13 cellular contexts compared by ENCODE assay signal in genomic region chr16:66873685-66874055, GRCh38. TPM values are rescaled to one million over a fixed set of nuclear protein-coding genes. Genes with fewer than 3 reads are reported as not detected.
DNase-seq lines count a peak whose midpoint lies in the region; ATAC-seq, FAIRE-seq and TF ChIP-seq lines count a peak whose summit lies in the region.
"Had no signal": no experiment of that assay in that cellular context is flagged by ENCODE, and none has a peak within 500 bp of the region (broad histone marks: within the 10 kb centered on the region; RNA-seq: fewer than 3 reads in every experiment).

No MANE protein-coding gene starts in this region.

- no peak overlapping the region for H2AFZ ChIP-seq in GM23338
- no peak overlapping the region for H2AFZ ChIP-seq in smooth muscle cell (ENCODE audit: low read depth)

- no peak overlapping the region for H3K27ac ChIP-seq in GM23338 (ENCODE audit: low read depth)
- peak overlapping the region; percentile 65 for H3K27ac ChIP-seq in smooth muscle cell (ENCODE audit: low read depth)

- no peaks in the 10 kb centered on the region for H3K9me3 Mint-ChIP-seq in GM23338
- no peaks in the 10 kb centered on the region for H3K9me3 Mint-ChIP-seq in central memory CD8-positive, alpha-beta T cell

- H3K4me3 ChIP-seq in GM23338 (no peak overlapping the region), smooth muscle cell (no peak overlapping the region)

- peaks cover 10% of the 10 kb centered on the region; the same call in 1 of the 2 replicates for H3F3A ChIP-seq in GM23338 (replicated peaks; ENCODE audit: low read depth)
- H3F3A ChIP-seq in smooth muscle cell (ENCODE audit: low read depth) = peaks cover 25% of the 10 kb centered on the region

- H3K9ac ChIP-seq in smooth muscle cell (ENCODE audit: low read depth) = no peak overlapping the region

- TF ChIP-seq CTCF in GM23338 (conservative IDR thresholded peaks at IDR 0.05; ENCODE audit: low read depth in 2 of 2) = no peak
- TF ChIP-seq CTCF in smooth muscle cell (IDR thresholded peaks at IDR 0.05; ENCODE audit: borderline replicate concordance, insufficient read depth, poor library complexity, severe bottlenecking) = no peak

- no peak for FAIRE-seq in GM12892 (lab: Jason Lieb, UNC)
- FAIRE-seq: pancreas had no signal

- H3K4me1 ChIP-seq in GM23338 (ENCODE audit: insufficient read depth) = no peaks in the 10 kb centered on the region
- H3K4me1 ChIP-seq in smooth muscle cell (ENCODE audit: low read depth) = no peaks in the 10 kb centered on the region

- no peak overlapping the region for H3K4me2 ChIP-seq in GM23338
- H3K4me2 ChIP-seq in smooth muscle cell = no peak overlapping the region

- TF ChIP-seq POLR2A in GM12892 (IDR thresholded peaks at IDR 0.05; ENCODE audit: low read depth, low read length) = no peak

- DNase-seq in GM23338 (ENCODE audit: low spot score) (peak; percentile 15), NCI-H226 (peak; percentile 29), smooth muscle cell (lab: John Stamatoyannopoulos, UW; ENCODE audit: unreplicated experiment) (no peak), GM12892 (ENCODE audit: insufficient read length) (no peak), DMS53 treated with DMSO at 0.1 percent for 48 hours (lab: John Stamatoyannopoulos, UW; ENCODE audit: unreplicated experiment) (no peak), DMS153 (lab: John Stamatoyannopoulos, UW) (no peak)
- no peak for DNase-seq in central memory CD8-positive, alpha-beta T cell (ENCODE audit: low spot score in 2 of 2)

- H3K27me3 ChIP-seq in GM23338 (ENCODE audit: insufficient read depth) = no peaks in the 10 kb centered on the region
- H3K27me3 ChIP-seq in smooth muscle cell (ENCODE audit: low read depth) = no peaks in the 10 kb centered on the region
- H3K27me3 ChIP-seq: MG63, pancreas had no signal

- H3K4me1 Mint-ChIP-seq in GM23338 = peaks cover 11% of the 10 kb centered on the region
- peaks cover 28% of the 10 kb centered on the region for H3K4me1 Mint-ChIP-seq in central memory CD8-positive, alpha-beta T cell

- H4K20me1 ChIP-seq in GM23338 (replicated peaks; ENCODE audit: insufficient read depth) = no peaks in the 10 kb centered on the region
- H4K20me1 ChIP-seq in smooth muscle cell (ENCODE audit: low read depth) = no peaks in the 10 kb centered on the region

- H3K9me3 ChIP-seq in smooth muscle cell (replicated peaks; ENCODE audit: low read depth) = no peaks in the 10 kb centered on the region
- H3K9me3 ChIP-seq: MG63, pancreas had no signal

- no peaks in the 10 kb centered on the region for H3K36me3 ChIP-seq in GM23338 (ENCODE audit: insufficient read depth)
- no peaks in the 10 kb centered on the region for H3K36me3 ChIP-seq in smooth muscle cell (ENCODE audit: low read depth)
- H3K36me3 ChIP-seq: MG63, pancreas had no signal

- H3K4me3 Mint-ChIP-seq in GM23338 = no peak overlapping the region
- peak overlapping the region; percentile 68 for H3K4me3 Mint-ChIP-seq in central memory CD8-positive, alpha-beta T cell

- peaks cover 10% of the 10 kb centered on the region for H3K27me3 Mint-ChIP-seq in GM23338 (ENCODE audit: insufficient read depth, low read depth, poor library complexity)
- H3K27me3 Mint-ChIP-seq in central memory CD8-positive, alpha-beta T cell = no peaks in the 10 kb centered on the region
- H3K27me3 Mint-ChIP-seq: activated naive CD8-positive, alpha-beta T cell had no signal

- H3K79me2 ChIP-seq in GM23338 (replicated peaks; ENCODE audit: insufficient read depth) (no peaks in the 10 kb centered on the region), smooth muscle cell (ENCODE audit: low read depth) (no peaks in the 10 kb centered on the region)

- H3K9me2 ChIP-seq in GM23338 (ENCODE audit: insufficient read depth) = no peaks in the 10 kb centered on the region

- no peak overlapping the region for H3K27ac Mint-ChIP-seq in GM23338
- peak overlapping the region; percentile 70 for H3K27ac Mint-ChIP-seq in central memory CD8-positive, alpha-beta T cell (ENCODE audit: low read depth)

- no peaks in the 10 kb centered on the region for H3K36me3 Mint-ChIP-seq in GM23338 (ENCODE audit: low read depth)
- peaks cover 7% of the 10 kb centered on the region for H3K36me3 Mint-ChIP-seq in central memory CD8-positive, alpha-beta T cell (ENCODE audit: insufficient read depth)
- H3K36me3 Mint-ChIP-seq: activated naive CD8-positive, alpha-beta T cell had no signal

- ATAC-seq in GM23338 = no peak
- ATAC-seq in central memory CD8-positive, alpha-beta T cell (replicated peaks; ENCODE audit: extremely low read depth, poor library complexity, severe bottlenecking) = no peak
- ATAC-seq in HG02571 (IDR thresholded peaks at IDR 0.05; ENCODE audit: unreplicated experiment) = no peak

TF ChIP-seq in GM23338, 12 proteins besides CTCF, POLR2A, EP300 and RAD21 (continues in another document):
- TF ChIP-seq EZH2 (IDR thresholded peaks at IDR 0.05; ENCODE audit: low read depth, unreplicated experiment) (no peak), POLR2AphosphoS5 (IDR thresholded peaks at IDR 0.05; ENCODE audit: low read depth) (no peak), ZNF331 (CRISPR knock-in tag; IDR thresholded peaks at IDR 0.05; ENCODE audit: low read depth) (no peak), REST (IDR thresholded peaks at IDR 0.05; ENCODE audit: unreplicated experiment) (no peak), ZNF114 (CRISPR knock-in tag; IDR thresholded peaks at IDR 0.05) (no peak), STAT1 (IDR thresholded peaks at IDR 0.05; ENCODE audit: unreplicated experiment) (no peak), ETS1 (IDR thresholded peaks at IDR 0.05) (no peak), EZH2phosphoT487 (IDR thresholded peaks at IDR 0.05; ENCODE audit: unreplicated experiment) (no peak), NANOG (IDR thresholded peaks at IDR 0.05; ENCODE audit: borderline replicate concordance) (no peak), JUNB (IDR thresholded peaks at IDR 0.05; ENCODE audit: unreplicated experiment) (no peak)

RNA-seq across cellular contexts. Expression of gene PDP2, which starts 6.6 kb away (rescaled TPM):
- total RNA-seq in GM23338 (2014; rRNA removed; shearing (Covaris generic)) = 23.2 and 37.9 TPM in 2 replicates
- polyA plus RNA-seq in GM23338 (2016; fragmentation: Nextera tagmentation; extraction: Ambion mirVana) (8.2 and 9.0 TPM in 2 replicates), smooth muscle cell (1.1 and 1.5 TPM in 2 replicates)
- total RNA-seq in smooth muscle cell = 3.2 and 5.7 TPM in 2 replicates
- 4.8 TPM for polyA plus RNA-seq in GM12892 (2012; ENCODE audit: missing spikeins)

RNA-seq across cellular contexts. Expression of gene CA7, which starts 29.5 kb away (rescaled TPM):
- total RNA-seq in GM23338 (2014; rRNA removed; shearing (Covaris generic)) = 2.5 and 2.8 TPM in 2 replicates
- polyA plus RNA-seq in GM23338 (2016; fragmentation: Nextera tagmentation; extraction: Ambion mirVana) = 2.1 and 2.6 TPM in 2 replicates
- not detected in 2 replicates for total RNA-seq in smooth muscle cell
- not detected in 2 replicates for polyA plus RNA-seq in smooth muscle cell
- not detected for polyA plus RNA-seq in GM12892 (2012; ENCODE audit: missing spikeins)
- total RNA-seq: liver, pancreas, SK-MEL-5 had no signal
- polyA plus RNA-seq: liver, pancreas had no signal

RNA-seq across cellular contexts. Expression of gene NAE1, which starts 42.9 kb away (rescaled TPM):
- total RNA-seq in GM23338 (2014; rRNA removed; shearing (Covaris generic)) = 139 and 160 TPM in 2 replicates
- 204 and 209 TPM in 2 replicates for polyA plus RNA-seq in GM23338 (2016; fragmentation: Nextera tagmentation; extraction: Ambion mirVana)
- 68.4 and 70.7 TPM in 2 replicates for total RNA-seq in smooth muscle cell
- polyA plus RNA-seq in smooth muscle cell = 55.1 and 59.4 TPM in 2 replicates
- 71.5 TPM for polyA plus RNA-seq in GM12892 (2012; ENCODE audit: missing spikeins)

RNA-seq across cellular contexts. Expression of gene CDH16, which starts 45.0 kb away (rescaled TPM):
- total RNA-seq in GM23338 (2014; rRNA removed; shearing (Covaris generic)) = not detected in 2 replicates
- polyA plus RNA-seq in GM23338 (2016; fragmentation: Nextera tagmentation; extraction: Ambion mirVana) (not detected in 2 replicates), smooth muscle cell (not detected in 2 replicates)
- not detected in 2 replicates for total RNA-seq in smooth muscle cell
- not detected for polyA plus RNA-seq in GM12892 (2012; ENCODE audit: missing spikeins)
- total RNA-seq: pancreas, SK-MEL-5 had no signal
- polyA plus RNA-seq: liver, pancreas had no signal

RNA-seq across cellular contexts. Expression of gene RRAD, which starts 51.7 kb away (rescaled TPM):
- total RNA-seq in GM23338 (2014; rRNA removed; shearing (Covaris generic)) = not detected in 2 replicates
- polyA plus RNA-seq in GM23338 (2016; fragmentation: Nextera tagmentation; extraction: Ambion mirVana) (0.18 and 0.52 TPM in 2 replicates), smooth muscle cell (27.5 and 37.5 TPM in 2 replicates)
- 7.6 and 11.7 TPM in 2 replicates for total RNA-seq in smooth muscle cell
- 0.66 TPM for polyA plus RNA-seq in GM12892 (2012; ENCODE audit: missing spikeins)
- total RNA-seq: SK-MEL-5 had no signal

Comparison
In these comparisons a context has a peak if more than half of its experiments do, and no peak if none do; other contexts are left out.
1. DNase-seq: peak in GM23338 (single experiment) and NCI-H226 (single experiment); none in central memory CD8-positive, alpha-beta T cell (0 of 2), smooth muscle cell (single experiment), GM12892 (single experiment), DMS53 treated with DMSO at 0.1 percent for 48 hours (single experiment) and DMS153 (single experiment).